ENCODE assay signal across 8 cellular contexts in the genomic region with DNA sequence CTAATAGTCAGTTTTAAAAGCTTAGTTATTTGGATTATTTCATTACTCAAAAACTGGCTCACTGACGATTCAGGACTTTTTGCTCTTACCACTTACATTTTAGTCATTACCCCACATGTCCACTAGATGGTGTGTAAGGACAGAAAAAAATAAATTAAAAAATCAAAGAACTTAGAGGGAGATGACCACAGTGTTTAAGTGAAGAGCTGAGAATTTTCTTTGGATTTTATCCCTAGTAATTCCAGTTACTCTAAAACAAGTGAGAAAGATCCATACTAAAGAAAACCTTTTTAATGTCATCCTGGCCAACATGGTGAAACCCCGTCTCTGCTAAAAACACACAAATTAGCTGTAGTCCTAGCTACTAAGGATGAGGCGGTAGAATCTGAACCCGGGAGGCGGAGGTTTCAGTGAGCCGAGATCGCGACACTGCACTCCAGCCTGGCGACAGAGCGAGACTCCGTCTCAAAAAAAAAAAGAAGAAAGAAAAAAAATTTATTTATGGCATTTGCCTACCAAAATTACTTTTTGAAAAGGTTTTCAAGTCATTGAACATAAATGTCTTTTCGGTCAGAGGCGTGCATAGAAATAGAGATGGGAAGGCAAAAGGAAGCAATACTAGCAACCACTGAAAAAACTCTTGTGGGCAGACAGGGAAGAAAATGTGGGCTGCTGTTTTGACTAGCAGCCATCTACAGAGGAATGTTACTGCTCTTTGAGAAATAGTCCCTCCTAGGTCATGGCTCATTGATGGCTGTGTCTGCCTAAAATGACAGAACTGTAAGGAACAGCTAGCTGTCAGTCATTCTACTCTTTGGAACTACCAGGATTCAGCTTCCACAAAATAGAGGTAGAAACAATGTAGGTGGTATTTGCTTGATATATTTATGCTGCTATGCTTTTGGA. TPM values are rescaled to one million over a fixed set of nuclear protein-coding genes. Genes with fewer than 3 reads are reported as not detected.
A peak's percentile ranks its signal among the peaks of the same experiment; 100 is the strongest.
DNase-seq lines count a peak whose midpoint lies in the region; ATAC-seq, FAIRE-seq and TF ChIP-seq lines count a peak whose summit lies in the region.

No MANE protein-coding gene starts in this region.

- no peak overlapping the region for H3K27ac ChIP-seq in CD8-positive, alpha-beta T cell (ENCODE audit: low read depth, low read length)

- no peaks in the 10 kb centered on the region for H3K36me3 Mint-ChIP-seq in CD8-positive, alpha-beta T cell

- H3K9me3 Mint-ChIP-seq in CD8-positive, alpha-beta T cell = no peaks in the 10 kb centered on the region

- H3K36me3 ChIP-seq in CD8-positive, alpha-beta T cell (ENCODE audit: insufficient read depth, low read length) = no peaks in the 10 kb centered on the region
- no peaks in the 10 kb centered on the region for H3K36me3 ChIP-seq in skeletal muscle satellite cell (ENCODE audit: insufficient read depth, low read length)

- no peaks in the 10 kb centered on the region for H3K27me3 ChIP-seq in CD8-positive, alpha-beta T cell (ENCODE audit: insufficient read depth, low read length)
- no peaks in the 10 kb centered on the region for H3K27me3 ChIP-seq in skeletal muscle satellite cell (ENCODE audit: control insufficient read depth, insufficient read depth, low read length)

- peak overlapping the region; percentile 40 for H3K9ac ChIP-seq in skeletal muscle satellite cell (ENCODE audit: low read depth, low read length)

- no peaks in the 10 kb centered on the region for H3K4me1 ChIP-seq in CD8-positive, alpha-beta T cell (ENCODE audit: insufficient read depth, low read length)
- peaks cover 20% of the 10 kb centered on the region for H3K4me1 ChIP-seq in skeletal muscle satellite cell (ENCODE audit: control insufficient read depth, insufficient read depth, low read length)

- TF ChIP-seq POLR2A in GM12892 (IDR thresholded peaks at IDR 0.05; ENCODE audit: low read depth, low read length) (no peak), NB4 (IDR thresholded peaks at IDR 0.05; ENCODE audit: extremely low read depth, insufficient read length) (no peak)

- H3K4me2 ChIP-seq in skeletal muscle satellite cell (ENCODE audit: low read length) = peak overlapping the region; percentile 75

- POLR2A ChIA-PET in CD8-positive, alpha-beta T cell (lab: Charles Lee) = interaction anchor here (0.7 kb wide), 1 partner anchor 598 kb away, joined by 3 read pairs; no protein-coding TSS in a partner anchor

- TF ChIP-seq CTCF in CD8-positive, alpha-beta T cell (IDR thresholded peaks at IDR 0.05) = peak; percentile 93
- peak; percentile 37 for TF ChIP-seq CTCF in NB4 (IDR thresholded peaks at IDR 0.05; ENCODE audit: low read depth, low read length)

- peaks cover 9% of the 10 kb centered on the region for H3K27me3 Mint-ChIP-seq in CD8-positive, alpha-beta T cell (ENCODE audit: low read depth)

- H3K4me3 Mint-ChIP-seq in CD8-positive, alpha-beta T cell = no peak overlapping the region

- no peak overlapping the region for H3K4me3 ChIP-seq in CD8-positive, alpha-beta T cell (ENCODE audit: low read depth, low read length)
- H3K4me3 ChIP-seq in NB4 (ENCODE audit: low read depth, low read length) (no peak overlapping the region), skeletal muscle satellite cell (ENCODE audit: low read length) (peak overlapping the region; percentile 59)

- peak; percentile 27 for FAIRE-seq in GM12892 (lab: Jason Lieb, UNC)

- intact Hi-C loops in CD8-positive, alpha-beta T cell (cut with DNase I, micrococcal nuclease) = loop anchor here (1.0 to 5.0 kb wide), 6 partner anchors 26 to 1610 kb away; no protein-coding TSS in a partner anchor

- no peaks in the 10 kb centered on the region for H3K9me3 ChIP-seq in CD8-positive, alpha-beta T cell (ENCODE audit: low read length)
- H3K9me3 ChIP-seq in skeletal muscle satellite cell (replicated peaks; ENCODE audit: low read length) = no peaks in the 10 kb centered on the region

- CTCF ChIA-PET in CD8-positive, alpha-beta T cell (lab: Charles Lee) = interaction anchor here (0.7 to 2.5 kb wide), 16 partner anchors 12 to 127 kb away, joined by 3 to 56 read pairs (median 4); no protein-coding TSS in a partner anchor

- H3K27ac Mint-ChIP-seq in CD8-positive, alpha-beta T cell = no peak overlapping the region

- no peak for DNase-seq in CD8-positive, alpha-beta T cell
- DNase-seq in GM12892 (ENCODE audit: insufficient read length) = no peak
- peak; percentile 41 for DNase-seq in NB4 (ENCODE audit: low read depth)
- DNase-seq in amniotic epithelial cell (ENCODE audit: low read depth) = peak; percentile 75
- peak; percentile 29 for DNase-seq in hepatic stellate cell (ENCODE audit: low spot score)
- no peak for DNase-seq in COLO668 (lab: John Stamatoyannopoulos, UW; ENCODE audit: unreplicated experiment)

- ATAC-seq in CD8-positive, alpha-beta T cell = peak; percentile 81
- peak; percentile 70 for ATAC-seq in HG02678 (IDR thresholded peaks at IDR 0.05; ENCODE audit: unreplicated experiment)

- H3K4me1 Mint-ChIP-seq in CD8-positive, alpha-beta T cell (ENCODE audit: low read depth) = no peaks in the 10 kb centered on the region

RNA-seq across cellular contexts. Expression of a gene that starts 26.6 kb away (rescaled TPM):
- total RNA-seq in CD8-positive, alpha-beta T cell = not detected
- not detected for polyA plus RNA-seq in GM12892 (2012; ENCODE audit: missing spikeins)
- not detected in 2 replicates for total RNA-seq in skeletal muscle satellite cell (2012; rRNA removed)

Comparison
In these comparisons a context has a peak if more than half of its experiments do, and no peak if none do; other contexts are left out.
1. DNase-seq: peak in NB4 (single experiment), amniotic epithelial cell (single experiment) and hepatic stellate cell (single experiment); none in CD8-positive, alpha-beta T cell (0 of 7), GM12892 (single experiment) and COLO668 (single experiment).